ENCODE assay signal across 8 cellular contexts in genomic region chr11:833114-833791, GRCh38. TPM values are rescaled to one million over a fixed set of nuclear protein-coding genes. Genes with fewer than 3 reads are reported as not detected.
DNase-seq lines count a peak whose midpoint lies in the region; ATAC-seq, FAIRE-seq and TF ChIP-seq lines count a peak whose summit lies in the region.

No MANE protein-coding gene starts in this region.

- POLR2A ChIA-PET in A549 (lab: Yijun Ruan, JAX), result interaction anchor here (1.2 to 5.1 kb wide), 5 partner anchors 10 to 24 kb away, joined by 3 to 52 read pairs (median 20); partner anchors contain the start of genes PNPLA2, POLR2L, RPLP2 and TSPAN4
- POLR2A ChIA-PET in PC-3 (lab: Charles Lee; ENCODE audit: unreplicated experiment), result interaction anchor here (0.6 to 2.1 kb wide), 5 partner anchors 10 to 45 kb away, joined by 3 to 16 read pairs (median 9); partner anchors contain the start of genes PNPLA2 and TSPAN4

- no CpG with 5 or more reads among the region's 55 CpGs for WGBS in A549 (ENCODE audit: missing lambda C conversion rate)
- whole genome bisulfite sequencing in stomach, 5 donors, result 1 to 6% (median 2%) methylated on average over 37 to 49 of the region's 55 CpGs; no CpG with 5 or more reads in 1 of the 5 donors

- peak overlapping the region; percentile 88 for H3K4me2 ChIP-seq in A549
- H3K4me2 ChIP-seq in PC-3 (ENCODE audit: low read length), result peak overlapping the region; percentile 99

- no peaks in the 10 kb centered on the region for H3F3A ChIP-seq in PC-3 (ENCODE audit: low read length, unreplicated experiment)

- H3K9ac ChIP-seq in PC-3 (ENCODE audit: low read length), result peak overlapping the region; percentile 94

- H3K79me2 ChIP-seq in PC-3 (ENCODE audit: low read length), result peaks cover 56% of the 10 kb centered on the region

- H3K4me3 ChIP-seq in A549 (peak overlapping the region; percentile 86), PC-3 (ENCODE audit: low read length) (peak overlapping the region; percentile 73), breast epithelium (peak overlapping the region; percentile 71 to 79 (median 76)), stomach (peak overlapping the region; percentile 73 to 80 (median 76))

- BruUV-seq in PC-3 (replicated peaks; lab: Mats Ljungman, UMichigan), result no TSS peak

- DNase-seq in A549 (ENCODE audit: low read depth in 1 of 2, low spot score in 1 of 2) (peak in 1 of 2 experiments; percentile 55), PC-3 (no peak), breast epithelium (ENCODE audit: low spot score in 2 of 2) (no peak), kidney tubule cell (ENCODE audit: low spot score) (peak; percentile 70), stomach (peak; percentile 69), ACHN (no peak), 8988T (no peak)

- CTCF ChIA-PET in A549 (lab: Yijun Ruan, JAX) (interaction anchor here (0.8 to 2.4 kb wide), 4 partner anchors 9 to 18 kb away, joined by 4 to 10 read pairs (median 6); no protein-coding TSS in a partner anchor), PC-3 (lab: Charles Lee) (interaction anchor here (1.3 kb wide), 1 partner anchor 14 kb away, joined by 18 read pairs; the partner anchor contains the start of gene PNPLA2)

- no peak overlapping the region for H2AFZ ChIP-seq in PC-3 (ENCODE audit: low read length)

- H3K9me2 ChIP-seq in PC-3 (replicated peaks; ENCODE audit: low read length), result no peaks in the 10 kb centered on the region

- ATAC-seq in A549 (peak in 1 of 2 experiments; percentile 1; a peak in 2 of 6 replicates), GM18907 (IDR thresholded peaks at IDR 0.05; ENCODE audit: unreplicated experiment) (peak; percentile 10), PC-3 (peak; percentile 4)

- no peaks in the 10 kb centered on the region for H3K9me3 ChIP-seq in A549
- H3K9me3 ChIP-seq in PC-3 (ENCODE audit: low read length), result no peaks in the 10 kb centered on the region
- no peaks in the 10 kb centered on the region for H3K9me3 ChIP-seq in breast epithelium
- no peaks in the 10 kb centered on the region for H3K9me3 ChIP-seq in stomach

- TF ChIP-seq POLR2A in A549 (IDR thresholded peaks at IDR 0.05; ENCODE audit: low read length), result peak; percentile 5; the same call in 1 of the 2 replicates
- TF ChIP-seq POLR2A in breast epithelium (IDR thresholded peaks at IDR 0.05), result no peak
- peak in 1 of 4 donors; percentile 7 for TF ChIP-seq POLR2A in stomach (IDR thresholded peaks at IDR 0.05)

- peak overlapping the region; percentile 98 to 100 for H3K27ac ChIP-seq in A549
- H3K27ac ChIP-seq in PC-3 (ENCODE audit: low read length), result peak overlapping the region; percentile 91
- peak overlapping the region; percentile 84 to 93 for H3K27ac ChIP-seq in breast epithelium
- peak overlapping the region; percentile 85 to 98 (median 91) for H3K27ac ChIP-seq in stomach

- FAIRE-seq in A549 (lab: Jason Lieb, UNC), result no peak

- no peak for TF ChIP-seq CTCF in A549 (IDR thresholded peaks at IDR 0.05)
- TF ChIP-seq CTCF in PC-3 (conservative IDR thresholded peaks at IDR 0.05; ENCODE audit: low read depth, low read length), result no peak
- TF ChIP-seq CTCF in breast epithelium (IDR thresholded peaks at IDR 0.05), result no peak
- TF ChIP-seq CTCF in stomach (IDR thresholded peaks at IDR 0.05), result no peak

- intact Hi-C loops in PC-3 (cut with micrococcal nuclease), result no loop called here
- intact Hi-C loops in breast epithelium (cut with DNase I; ENCODE audit: low total_unique reads), result no loop called here
- intact Hi-C loops in stomach (cut with DNase I; ENCODE audit: low total_unique reads), result no loop called here

- TF ChIP-seq RAD21 in A549 (conservative IDR thresholded peaks at IDR 0.05 in 1 of 2, IDR thresholded peaks at IDR 0.05 in 1 of 2), result no peak

- H4K20me1 ChIP-seq in PC-3 (ENCODE audit: low read length), result peaks cover 5% of the 10 kb centered on the region

- H3K4me1 ChIP-seq in A549, result peaks cover 57% of the 10 kb centered on the region
- H3K4me1 ChIP-seq in PC-3 (ENCODE audit: insufficient read depth, low read length), result peaks cover 24% of the 10 kb centered on the region
- peaks cover 27 to 37% of the 10 kb centered on the region in 2 donors for H3K4me1 ChIP-seq in breast epithelium
- peaks cover 75 to 96% (median 92%) of the 10 kb centered on the region in 4 donors for H3K4me1 ChIP-seq in stomach

- TF ChIP-seq EP300 in A549 (IDR thresholded peaks at IDR 0.05), result no peak
- no peak for TF ChIP-seq EP300 in stomach (IDR thresholded peaks at IDR 0.05)

- H3K27me3 ChIP-seq in PC-3 (ENCODE audit: low read length) (no peaks in the 10 kb centered on the region), breast epithelium (no peaks in the 10 kb centered on the region), stomach (peaks cover 0 to 45% (median 30%) of the 10 kb centered on the region in 3 donors)

- H3K36me3 ChIP-seq in PC-3 (ENCODE audit: low read depth, low read length) (peaks cover 22% of the 10 kb centered on the region), breast epithelium (no peaks in the 10 kb centered on the region), stomach (peaks cover 24 to 25% (median 24%) of the 10 kb centered on the region in 4 donors)

- in situ Hi-C loops in ACHN (cut with HindIII; ENCODE audit: low pct_ligation_motif_present, low pct_unique_long_range_greater_than_20kb, low sequenced_read_pairs), result no loop called here

TF ChIP-seq in A549, 52 proteins besides CTCF, POLR2A, EP300 and RAD21:
- TF ChIP-seq TFCP2L1 (CRISPR knock-in tag; IDR thresholded peaks at IDR 0.05), result peak; percentile 63; the same call in 1 of the 2 replicates
- TF ChIP-seq JUN (IDR thresholded peaks at IDR 0.05), result peak in 1 of 2 experiments; percentile 59; a peak in 3 of 5 replicates
- no peak for TF ChIP-seq HDAC2 (IDR thresholded peaks at IDR 0.05)
- TF ChIP-seq MYC (IDR thresholded peaks at IDR 0.05; ENCODE audit: borderline replicate concordance, low read length), result 0 out of 2 replicates have a peak, but pooled peaks have one; percentile 39
- TF ChIP-seq TP53 (CRISPR knock-in tag; IDR thresholded peaks at IDR 0.05), result 0 out of 2 replicates have a peak, but pooled peaks have one; percentile 52
- no peak for TF ChIP-seq KDM5A (IDR thresholded peaks at IDR 0.05)
- peak; percentile 11; the same call in 1 of the 2 replicates for TF ChIP-seq PHF8 (IDR thresholded peaks at IDR 0.05; ENCODE audit: borderline replicate concordance, low read depth)
- 0 out of 2 replicates have a peak, but pooled peaks have one; percentile 2 for TF ChIP-seq MAX (IDR thresholded peaks at IDR 0.05)
TF ChIP-seq in A549: peak in this region for 6.

RNA-seq across cellular contexts. Expression of gene CD151, which starts 0.5 kb away (rescaled TPM):
- polyA plus RNA-seq in A549 (2011; rRNA removed) (409 and 523 TPM in 2 replicates), A549 (2017; fragmentation: RNase III; extraction: RNeasy Plus Mini Kit Qiagen cat#74134 plus additional on column Dnase treatment) (649 to 701 TPM (median 695 TPM) in 3 replicates), stomach (100 to 1,000 TPM in 2 of 3 donors, 10 to 100 TPM in 1; 66.7 to 262 (median 206) TPM)
- polyA plus RNA-seq in A549 (2012; cell fraction: cytosol; rRNA removed), result 964 and 1,353 TPM in 2 replicates
- polyA plus RNA-seq in A549 (2012; cell fraction: nucleus; rRNA removed), result 1,564 and 2,065 TPM in 2 replicates
- polyA minus RNA-seq in A549 (2011; rRNA and poly(A)+ RNA removed), result 530 and 576 TPM in 2 replicates
- total RNA-seq in PC-3 (2014; rRNA removed) (469 and 490 TPM in 2 replicates), breast epithelium (100 to 1,000 TPM; 209 to 847 (median 343) TPM), stomach (100 to 1,000 TPM; 103 to 293 (median 157) TPM)

RNA-seq across cellular contexts. Expression of gene CRACR2B, which starts 5.5 kb away (rescaled TPM):
- polyA plus RNA-seq in A549 (2011; rRNA removed) (1.2 and 1.8 TPM in 2 replicates), A549 (2017; fragmentation: RNase III; extraction: RNeasy Plus Mini Kit Qiagen cat#74134 plus additional on column Dnase treatment) (3.0 to 3.3 TPM (median 3.1 TPM) in 3 replicates), stomach (100 to 1,000 TPM; 105 to 133 (median 119) TPM)
- polyA plus RNA-seq in A549 (2012; cell fraction: cytosol; rRNA removed), result 2.9 and 3.3 TPM in 2 replicates
- polyA plus RNA-seq in A549 (2012; cell fraction: nucleus; rRNA removed), result 8.2 and 9.3 TPM in 2 replicates
- polyA minus RNA-seq in A549 (2011; rRNA and poly(A)+ RNA removed), result 0.70 and 1.2 TPM in 2 replicates
- total RNA-seq in PC-3 (2014; rRNA removed) (10.6 and 19.8 TPM in 2 replicates), breast epithelium (100 to 1,000 TPM in 1 of 3 donors, 10 to 100 TPM in 2; 14.7 to 152 (median 86.2) TPM), stomach (100 to 1,000 TPM in 4 of 5 donors, 10 to 100 TPM in 1; 12.7 to 556 (median 165) TPM)

RNA-seq across cellular contexts. Expression of gene POLR2L, which starts 9.1 kb away (rescaled TPM):
- polyA plus RNA-seq in A549 (2011; rRNA removed), result 140 and 197 TPM in 2 replicates
- 1,407 and 1,430 TPM in 2 replicates for polyA plus RNA-seq in A549 (2012; cell fraction: cytosol; rRNA removed)
- polyA plus RNA-seq in A549 (2012; cell fraction: nucleus; rRNA removed), result 294 and 364 TPM in 2 replicates
- 773 to 868 TPM (median 807 TPM) in 3 replicates for polyA plus RNA-seq in A549 (2017; fragmentation: RNase III; extraction: RNeasy Plus Mini Kit Qiagen cat#74134 plus additional on column Dnase treatment)
- polyA minus RNA-seq in A549 (2011; rRNA and poly(A)+ RNA removed), result 73.3 and 88.5 TPM in 2 replicates
- total RNA-seq in PC-3 (2014; rRNA removed), result 661 and 1,148 TPM in 2 replicates
- total RNA-seq in breast epithelium, result 100 to 1,000 TPM in 1 of 3 donors, 10 to 100 TPM in 2; 51.8 to 126 (median 96.7) TPM
- 100 to 1,000 TPM in 1 of 5 donors, 10 to 100 TPM in 4; 13.8 to 407 (median 63.4) TPM for total RNA-seq in stomach
- polyA plus RNA-seq in stomach, result 100 to 1,000 TPM; 130 to 160 (median 152) TPM

RNA-seq across cellular contexts. Expression of gene TSPAN4, which starts 9.4 kb away (rescaled TPM):
- 83.5 and 87.8 TPM in 2 replicates for polyA plus RNA-seq in A549 (2011; rRNA removed)
- polyA plus RNA-seq in A549 (2012; cell fraction: cytosol; rRNA removed), result 286 and 346 TPM in 2 replicates
- 714 and 975 TPM in 2 replicates for polyA plus RNA-seq in A549 (2012; cell fraction: nucleus; rRNA removed)
- polyA plus RNA-seq in A549 (2017; fragmentation: RNase III; extraction: RNeasy Plus Mini Kit Qiagen cat#74134 plus additional on column Dnase treatment), result 145 to 150 TPM (median 146 TPM) in 3 replicates
- polyA minus RNA-seq in A549 (2011; rRNA and poly(A)+ RNA removed), result 46.9 and 63.5 TPM in 2 replicates
- 121 and 138 TPM in 2 replicates for total RNA-seq in PC-3 (2014; rRNA removed)
- 100 to 1,000 TPM in 2 of 3 donors, 10 to 100 TPM in 1; 72.4 to 217 (median 107) TPM for total RNA-seq in breast epithelium
- total RNA-seq in stomach, result 100 to 1,000 TPM in 1 of 5 donors, 10 to 100 TPM in 4; 20.5 to 116 (median 29.7) TPM
- polyA plus RNA-seq in stomach, result 10 to 100 TPM; 10.5 to 29.8 (median 26.4) TPM

RNA-seq across cellular contexts. Expression of gene PNPLA2, which starts 14.5 kb away (rescaled TPM):
- polyA plus RNA-seq in A549 (2011; rRNA removed), result 13.2 and 16.1 TPM in 2 replicates
- polyA plus RNA-seq in A549 (2012; cell fraction: cytosol; rRNA removed), result 45.8 and 63.3 TPM in 2 replicates
- polyA plus RNA-seq in A549 (2012; cell fraction: nucleus; rRNA removed), result 114 and 198 TPM in 2 replicates
- polyA plus RNA-seq in A549 (2017; fragmentation: RNase III; extraction: RNeasy Plus Mini Kit Qiagen cat#74134 plus additional on column Dnase treatment), result 25.1 to 29.2 TPM (median 25.4 TPM) in 3 replicates
- polyA minus RNA-seq in A549 (2011; rRNA and poly(A)+ RNA removed), result 33.9 and 38.8 TPM in 2 replicates
- 40.2 and 41.4 TPM in 2 replicates for total RNA-seq in PC-3 (2014; rRNA removed)
- 100 to 1,000 TPM; 103 to 266 (median 109) TPM for total RNA-seq in breast epithelium
- 100 to 1,000 TPM in 3 of 5 donors, 10 to 100 TPM in 2; 33.4 to 385 (median 139) TPM for total RNA-seq in stomach
- polyA plus RNA-seq in stomach, result 10 to 100 TPM; 41.7 to 85.1 (median 77.8) TPM

Comparison
In these comparisons a context has a peak if more than half of its experiments do, and no peak if none do; other contexts are left out.
1. DNase-seq: peak in kidney tubule cell (single experiment) and stomach (single experiment); none in PC-3 (single experiment), breast epithelium (0 of 2), ACHN (single experiment) and 8988T (single experiment).
2. Peak in every context shown above with its lines, with median percentiles within 50 percentile points of each other: H3K27ac ChIP-seq and H3K4me3 ChIP-seq.